ENCODE assay signal across 8 cellular contexts in the genomic region with DNA sequence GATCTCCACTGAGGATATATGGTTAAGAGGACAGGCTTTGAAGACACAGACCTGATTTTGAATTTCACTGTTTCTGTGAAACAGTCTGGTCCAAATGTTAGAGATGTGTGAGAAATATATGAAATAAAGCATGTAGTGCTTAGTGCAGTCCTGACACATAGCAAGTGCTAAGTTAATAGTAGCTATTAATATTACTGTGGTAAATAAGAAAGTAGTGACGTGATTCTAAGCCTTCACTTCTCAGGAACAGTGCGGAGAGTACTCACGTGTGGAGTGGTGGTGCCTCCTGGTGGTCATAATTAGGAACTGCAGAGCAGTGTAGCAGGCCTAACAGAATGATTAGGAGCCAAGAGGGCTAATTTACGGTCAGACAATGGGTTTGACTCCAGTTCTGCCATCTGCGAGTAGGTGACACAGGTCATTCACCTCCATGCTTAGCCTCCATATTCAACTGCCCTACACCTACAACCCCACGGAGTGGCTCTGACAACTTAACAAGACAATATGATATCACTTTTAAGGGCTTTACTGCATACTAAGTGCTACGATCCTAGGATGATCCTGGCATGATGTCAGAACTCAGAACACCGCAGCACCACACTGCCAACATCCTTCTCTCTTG.
DNase-seq lines count a peak whose midpoint lies in the region; ATAC-seq and TF ChIP-seq lines count a peak whose summit lies in the region.

No MANE protein-coding gene starts in this region.

- H3K27me3 ChIP-seq in BLaER1 treated with 17β-estradiol and CSF1 and Interleukin-3, amounts not matched to agents 10 nM and 100 nM: no peaks in the 10 kb centered on the region
- no peaks in the 10 kb centered on the region for H3K27me3 ChIP-seq in KMS-11 (ENCODE audit: insufficient read depth, low read depth)
- no peaks in the 10 kb centered on the region for H3K27me3 ChIP-seq in Peyer's patch
- no peaks in the 10 kb centered on the region for H3K27me3 ChIP-seq in thoracic aorta (replicated peaks; ENCODE audit: insufficient read depth)

- no peak for TF ChIP-seq POLR2A in Peyer's patch (IDR thresholded peaks at IDR 0.05)

- H2AFZ ChIP-seq in KMS-11 (ENCODE audit: low read depth): peak overlapping the region; percentile 50

- DNase-seq in Peyer's patch: peak; percentile 67 to 92 (median 79)
- peak; percentile 60 for DNase-seq in activated T-helper 1 cell treated with Interleukin-2 at 50 U/mL for 16 hours (ENCODE audit: low read depth)
- peak; percentile 85 for DNase-seq in fibroblast of villous mesenchyme (ENCODE audit: low read depth)
- DNase-seq in nucleus accumbens (lab: John Stamatoyannopoulos, UW): peak in 46 of 56 donors; percentile 12 to 87 (median 50)
- DNase-seq in thoracic aorta (ENCODE audit: low spot score): no peak

- no peaks in the 10 kb centered on the region for H3K9me3 ChIP-seq in BLaER1 treated with 17β-estradiol and CSF1 and Interleukin-3, amounts not matched to agents 10 nM and 100 nM (replicated peaks in 1 of 11)
- H3K9me3 ChIP-seq in Peyer's patch: no peaks in the 10 kb centered on the region
- H3K9me3 ChIP-seq in thoracic aorta: no peaks in the 10 kb centered on the region

- H4K20me1 ChIP-seq in BLaER1 treated with 17β-estradiol and CSF1 and Interleukin-3, amounts not matched to agents 10 nM and 100 nM: no peaks in the 10 kb centered on the region
- H4K20me1 ChIP-seq in KMS-11 (ENCODE audit: insufficient read depth): no peaks in the 10 kb centered on the region

- H3K36me3 ChIP-seq in BLaER1 treated with 17β-estradiol and CSF1 and Interleukin-3, amounts not matched to agents 10 nM and 100 nM: no peaks in the 10 kb centered on the region
- H3K36me3 ChIP-seq in KMS-11 (ENCODE audit: insufficient read depth) (no peaks in the 10 kb centered on the region), Peyer's patch (no peaks in the 10 kb centered on the region), thoracic aorta (no peaks in the 10 kb centered on the region)

- H3K4me1 ChIP-seq in BLaER1 treated with 17β-estradiol and CSF1 and Interleukin-3, amounts not matched to agents 10 nM and 100 nM: peaks cover 5 to 41% (median 18%) of the 10 kb centered on the region in 10 experiments; a peak in 17 of 20 replicates
- H3K4me1 ChIP-seq in KMS-11 (ENCODE audit: low read depth, poor library complexity, severe bottlenecking): peaks cover 41% of the 10 kb centered on the region
- no peaks in the 10 kb centered on the region for H3K4me1 ChIP-seq in Peyer's patch
- no peaks in the 10 kb centered on the region for H3K4me1 ChIP-seq in thoracic aorta (ENCODE audit: control insufficient read depth in 1 of 2, low read depth in 2 of 2)

- peak overlapping the region in 3 of 11 experiments; percentile 24 to 41 (median 34); a peak in 5 of 22 replicates for H3K27ac ChIP-seq in BLaER1 treated with 17β-estradiol and CSF1 and Interleukin-3, amounts not matched to agents 10 nM and 100 nM
- H3K27ac ChIP-seq in KMS-11 (peak overlapping the region; percentile 75), Peyer's patch (no peak overlapping the region), thoracic aorta (no peak overlapping the region)

- peak overlapping the region in 7 of 11 experiments; percentile 5 to 44 (median 22); a peak in 11 of 22 replicates for H3K4me2 ChIP-seq in BLaER1 treated with 17β-estradiol and CSF1 and Interleukin-3, amounts not matched to agents 10 nM and 100 nM
- peak overlapping the region; percentile 69 for H3K4me2 ChIP-seq in KMS-11

- H3K79me2 ChIP-seq in KMS-11 (ENCODE audit: insufficient read depth, low read depth): no peaks in the 10 kb centered on the region

- ATAC-seq in GM19455 (IDR thresholded peaks at IDR 0.05; ENCODE audit: unreplicated experiment): peak; percentile 82
- ATAC-seq in thoracic aorta (ENCODE audit: insufficient number of reproducible peaks, low FRiP score, low read depth): peak; percentile 30

- H3K9ac ChIP-seq in BLaER1 treated with 17β-estradiol and CSF1 and Interleukin-3, amounts not matched to agents 10 nM and 100 nM: 0 out of 22 replicates have a peak overlapping the region, but pooled peaks of 1 of the 11 experiments have one; percentile 30
- H3K9ac ChIP-seq in KMS-11: peak overlapping the region; percentile 43

- no peak overlapping the region for H3K4me3 ChIP-seq in BLaER1 treated with 17β-estradiol and CSF1 and Interleukin-3, amounts not matched to agents 10 nM and 100 nM
- H3K4me3 ChIP-seq in KMS-11 (IDR thresholded peaks at IDR 0.05; ENCODE audit: insufficient read depth, low read depth, low read length) (no peak overlapping the region), Peyer's patch (no peak overlapping the region), fibroblast of villous mesenchyme (ENCODE audit: low read depth, low read length) (no peak overlapping the region), thoracic aorta (no peak overlapping the region)

- TF ChIP-seq CTCF in KMS-11 (conservative IDR thresholded peaks at IDR 0.05; ENCODE audit: low read depth, low read length) (peak; percentile 100), Peyer's patch (IDR thresholded peaks at IDR 0.05) (peak; percentile 95 to 100 (median 99)), fibroblast of villous mesenchyme (IDR thresholded peaks at IDR 0.05; ENCODE audit: insufficient read depth, low read depth, low read length) (peak; percentile 98), thoracic aorta (IDR thresholded peaks at IDR 0.05) (peak; percentile 99)
